1 cellular context compared by ENCODE assay signal in genomic region chr11:123308077-123308476, GRCh38.
TF ChIP-seq lines count a peak whose summit lies in the region.

No MANE protein-coding gene starts in this region.

TF ChIP-seq in IMR-90, 13 proteins besides CTCF, POLR2A, EP300 and RAD21:
- TF ChIP-seq CHD1 (IDR thresholded peaks at IDR 0.05; ENCODE audit: low read depth, low read length) (no peak), RFX5 (IDR thresholded peaks at IDR 0.05; ENCODE audit: low read depth, low read length) (no peak), CEBPB (IDR thresholded peaks at IDR 0.05; ENCODE audit: low read depth, low read length) (peak; percentile 91), MAZ (IDR thresholded peaks at IDR 0.05; ENCODE audit: borderline replicate concordance, low read depth, low read length) (no peak), RCOR1 (IDR thresholded peaks at IDR 0.05; ENCODE audit: insufficient replicate concordance, low read length) (no peak), MAFK (IDR thresholded peaks at IDR 0.05; ENCODE audit: low read depth, low read length) (no peak)
